9 cellular contexts compared by ENCODE assay signal in the genomic region with DNA sequence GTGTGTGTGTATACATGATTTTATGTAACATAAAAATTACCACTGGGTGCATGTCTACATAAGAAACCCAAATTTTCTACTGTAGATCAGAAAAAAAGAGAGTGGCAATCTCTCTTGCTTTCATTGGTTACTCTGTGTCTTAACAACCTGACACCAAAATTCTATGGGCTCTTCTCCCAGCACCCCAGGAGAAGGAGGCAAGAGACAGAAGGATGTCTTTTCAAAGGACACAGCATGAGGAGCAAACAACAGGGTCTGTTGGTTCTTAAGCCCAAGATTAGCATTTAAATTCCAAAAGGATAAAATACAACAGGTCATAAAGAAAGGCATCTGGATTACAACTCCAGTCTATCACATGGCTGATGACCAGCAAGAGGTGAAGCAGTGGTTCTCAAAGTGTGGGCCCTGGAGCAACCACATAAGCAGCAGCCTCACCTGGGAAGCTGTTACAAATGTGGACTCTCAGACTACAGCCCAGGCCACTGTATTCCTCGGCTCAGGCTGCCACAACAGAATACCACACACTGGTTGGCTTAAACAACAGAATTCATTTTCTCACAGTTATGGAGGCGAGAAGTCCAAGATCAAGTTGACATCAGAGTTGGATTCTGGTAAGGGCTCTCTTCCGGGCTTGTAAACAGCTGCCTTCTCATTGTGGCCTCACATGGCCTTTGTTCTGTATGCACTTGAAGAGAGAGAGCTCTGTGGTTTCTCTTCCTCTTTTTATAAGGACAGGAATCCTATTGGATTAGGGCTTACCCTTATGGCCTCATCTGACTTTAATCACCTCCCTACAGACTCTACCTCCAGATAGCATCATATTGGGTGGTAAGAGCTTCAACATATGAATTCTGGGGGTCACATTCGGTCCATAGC.
DNase-seq lines count a peak whose midpoint lies in the region; ATAC-seq and TF ChIP-seq lines count a peak whose summit lies in the region.
"Had no signal": no experiment of that assay in that cellular context is flagged by ENCODE, and none has a peak within 500 bp of the region (broad histone marks: within the 10 kb centered on the region; RNA-seq: fewer than 3 reads in every experiment).

No MANE protein-coding gene starts in this region.

- peaks cover 3% of the 10 kb centered on the region for H3K9me3 Mint-ChIP-seq in activated T-helper 17 cell treated with anti-CD3 and anti-CD28 coated beads, Interleukin-2, amount 50 U/mL, for 72 hours
- no peaks in the 10 kb centered on the region for H3K9me3 Mint-ChIP-seq in endothelial cell (ENCODE audit: unreplicated experiment)

- TF ChIP-seq CTCF in endothelial cell (IDR thresholded peaks at IDR 0.05; ENCODE audit: unreplicated experiment), result no peak

- no peak overlapping the region for H3K4me3 Mint-ChIP-seq in activated T-helper 17 cell treated with anti-CD3 and anti-CD28 coated beads, Interleukin-2, amount 50 U/mL, for 72 hours
- no peak overlapping the region for H3K4me3 Mint-ChIP-seq in endothelial cell (ENCODE audit: unreplicated experiment)

- H3K27me3 Mint-ChIP-seq in activated T-helper 17 cell treated with anti-CD3 and anti-CD28 coated beads, Interleukin-2, amount 50 U/mL, for 72 hours, result no peaks in the 10 kb centered on the region
- no peaks in the 10 kb centered on the region for H3K27me3 Mint-ChIP-seq in endothelial cell (ENCODE audit: unreplicated experiment)

- H3K27ac Mint-ChIP-seq in activated T-helper 17 cell treated with anti-CD3 and anti-CD28 coated beads, Interleukin-2, amount 50 U/mL, for 72 hours, result no peak overlapping the region
- no peak overlapping the region for H3K27ac Mint-ChIP-seq in endothelial cell (ENCODE audit: unreplicated experiment)

- DNase-seq in DMS153 treated with DMSO at 0.1 percent for 48 hours (lab: John Stamatoyannopoulos, UW; ENCODE audit: unreplicated experiment) (peak; percentile 75), EL (no peak), endothelial cell (ENCODE audit: low spot score) (no peak), amniotic stem cell (lab: John Stamatoyannopoulos, UW) (no peak), SW 1271 (lab: John Stamatoyannopoulos, UW) (no peak)
- DNase-seq: foreskin keratinocyte had no signal

- no peaks in the 10 kb centered on the region for H3K36me3 Mint-ChIP-seq in activated T-helper 17 cell treated with anti-CD3 and anti-CD28 coated beads, Interleukin-2, amount 50 U/mL, for 72 hours (ENCODE audit: low read depth)
- H3K36me3 Mint-ChIP-seq in endothelial cell (ENCODE audit: low read depth, unreplicated experiment), result no peaks in the 10 kb centered on the region

- ATAC-seq in GM21390 (IDR thresholded peaks at IDR 0.05; ENCODE audit: unreplicated experiment) (peak; percentile 90), HG03571 (IDR thresholded peaks at IDR 0.05; ENCODE audit: unreplicated experiment) (peak; percentile 76)
- peak; percentile 22 for ATAC-seq in activated T-helper 17 cell treated with anti-CD3 and anti-CD28 coated beads, Interleukin-2, amount 50 U/mL, for 72 hours (replicated peaks)
- ATAC-seq: foreskin keratinocyte had no signal

- H3K4me1 Mint-ChIP-seq in activated T-helper 17 cell treated with anti-CD3 and anti-CD28 coated beads, Interleukin-2, amount 50 U/mL, for 72 hours, result peaks cover 11% of the 10 kb centered on the region
- no peaks in the 10 kb centered on the region for H3K4me1 Mint-ChIP-seq in endothelial cell (ENCODE audit: unreplicated experiment)

Comparison
In these comparisons a context has a peak if more than half of its experiments do, and no peak if none do; other contexts are left out.
1. ATAC-seq: peak in every context shown above with its lines; median percentile 90 in GM21390; 76 in HG03571; 22 in activated T-helper 17 cell treated with anti-CD3 and anti-CD28 coated beads, Interleukin-2, amount 50 U/mL, for 72 hours.